Comparison of ENCODE assay signal across 22 cellular contexts in genomic region chr12:1059162-1059561, GRCh38.
DNase-seq lines count a peak whose midpoint lies in the region; ATAC-seq and TF ChIP-seq lines count a peak whose summit lies in the region.
"Had no signal": no experiment of that assay in that cellular context is flagged by ENCODE, and none has a peak within 500 bp of the region (broad histone marks: within the 10 kb centered on the region; RNA-seq: fewer than 3 reads in every experiment).

No MANE protein-coding gene starts in this region.

- H3K4me3 Mint-ChIP-seq in stimulated activated naive CD8-positive, alpha-beta T cell treated with anti-CD3 and anti-CD28 coated beads, Interleukin-15, amount 100 ng/mL, for 72 hours: no peak overlapping the region

- H3K4me3 ChIP-seq in adipocyte (ENCODE audit: low read length) (peak overlapping the region; percentile 58), choroid plexus epithelial cell (ENCODE audit: low read depth, low read length) (no peak overlapping the region), foreskin fibroblast (ENCODE audit: low read depth in 1 of 2, low read length in 2 of 2) (no peak overlapping the region), gastrocnemius medialis (no peak overlapping the region), BE2C (ENCODE audit: low read depth, low read length) (no peak overlapping the region)
- H3K4me3 ChIP-seq: BLaER1 treated with 17β-estradiol and CSF1 and Interleukin-3, amounts not matched to agents 10 nM and 100 nM; GM23248; HAP-1; SJCRH30 had no signal

- peaks cover 26% of the 10 kb centered on the region for H3K4me1 ChIP-seq in adipocyte (ENCODE audit: control insufficient read depth, insufficient read depth, low read length)
- peaks cover 0 to 2% of the 10 kb centered on the region in 2 donors for H3K4me1 ChIP-seq in gastrocnemius medialis
- H3K4me1 ChIP-seq in BE2C: peaks cover 8% of the 10 kb centered on the region
- H3K4me1 ChIP-seq: BLaER1 treated with 17β-estradiol and CSF1 and Interleukin-3, amounts not matched to agents 10 nM and 100 nM; SJCRH30 had no signal

- intact Hi-C loops in gastrocnemius medialis (cut with DNase I; ENCODE audit: low total_unique reads): no loop called here

- TF ChIP-seq CTCF in choroid plexus epithelial cell (conservative IDR thresholded peaks at IDR 0.05; ENCODE audit: low read depth, low read length) (no peak), foreskin fibroblast (IDR thresholded peaks at IDR 0.05; ENCODE audit: low read depth, low read length) (no peak), gastrocnemius medialis (IDR thresholded peaks at IDR 0.05 in 4 of 5, conservative IDR thresholded peaks at IDR 0.05 in 1 of 5) (no peak), BE2C (IDR thresholded peaks at IDR 0.05; ENCODE audit: low read depth, low read length) (no peak)

- H3K9me3 ChIP-seq in adipocyte (ENCODE audit: control insufficient read depth, low read length) (peaks cover 15% of the 10 kb centered on the region), gastrocnemius medialis (peaks cover 0 to 21% (median 0%) of the 10 kb centered on the region in 3 donors), BE2C (peaks cover 4% of the 10 kb centered on the region; the same call in 1 of the 2 replicates)

- H3K27me3 Mint-ChIP-seq in stimulated activated naive CD8-positive, alpha-beta T cell treated with anti-CD3 and anti-CD28 coated beads, Interleukin-15, amount 100 ng/mL, for 72 hours: no peaks in the 10 kb centered on the region
- H3K27me3 Mint-ChIP-seq: CD4-positive, alpha-beta memory T cell had no signal

- in situ Hi-C loops in gastrocnemius medialis (cut with MboI; ENCODE audit: low sequenced_read_pairs in 4 of 4): no loop called here

- ATAC-seq in gastrocnemius medialis (peak; percentile 55 to 87), GM21529 (IDR thresholded peaks at IDR 0.05; ENCODE audit: unreplicated experiment) (no peak)
- ATAC-seq in stimulated activated naive CD8-positive, alpha-beta T cell treated with anti-CD3 and anti-CD28 coated beads, Interleukin-15, amount 100 ng/mL, for 72 hours: no peak
- ATAC-seq: Panc1 had no signal

- TF ChIP-seq POLR2A in gastrocnemius medialis (IDR thresholded peaks at IDR 0.05): no peak

- H3K4me1 Mint-ChIP-seq in stimulated activated naive CD8-positive, alpha-beta T cell treated with anti-CD3 and anti-CD28 coated beads, Interleukin-15, amount 100 ng/mL, for 72 hours: peaks cover 6% of the 10 kb centered on the region

- H3K9ac ChIP-seq in adipocyte (ENCODE audit: low read length): peak overlapping the region; percentile 57
- H3K9ac ChIP-seq: BLaER1 treated with 17β-estradiol and CSF1 and Interleukin-3, amounts not matched to agents 10 nM and 100 nM; GM23248 had no signal

- peak overlapping the region in 1 of 4 donors; percentile 55 for H3K27ac ChIP-seq in gastrocnemius medialis
- H3K27ac ChIP-seq: BLaER1 treated with 17β-estradiol and CSF1 and Interleukin-3, amounts not matched to agents 10 nM and 100 nM; GM23248; SJCRH30 had no signal

- no peak overlapping the region for H3K27ac Mint-ChIP-seq in stimulated activated naive CD8-positive, alpha-beta T cell treated with anti-CD3 and anti-CD28 coated beads, Interleukin-15, amount 100 ng/mL, for 72 hours
- H3K27ac Mint-ChIP-seq: CD4-positive, alpha-beta memory T cell had no signal

- DNase-seq in adipocyte (ENCODE audit: low read depth): peak; percentile 43
- DNase-seq in choroid plexus epithelial cell (ENCODE audit: low read depth): peak; percentile 55
- peak; percentile 9 to 21 for DNase-seq in foreskin fibroblast
- DNase-seq in gastrocnemius medialis: no peak
- no peak for DNase-seq in BE2C
- no peak for DNase-seq in stimulated activated naive CD8-positive, alpha-beta T cell treated with anti-CD3 and anti-CD28 coated beads, Interleukin-15, amount 100 ng/mL, for 72 hours
- no peak for DNase-seq in central memory CD4-positive, alpha-beta T cell
- DNase-seq: CD4-positive, alpha-beta memory T cell; GM23248; KG1; NCI-H1105; NCI-H146; NCI-H2029; NCI-H226; NCI-H524; NCI-H774; NK-92 treated with Interleukin-12 subunit alpha and Interleukin-12 subunit beta, amount 100 ng/mL, for 24 hours; SJCRH30 had no signal

- H3K27me3 ChIP-seq in adipocyte (replicated peaks; ENCODE audit: control insufficient read depth, insufficient read depth, low read length) (no peaks in the 10 kb centered on the region), gastrocnemius medialis (no peaks in the 10 kb centered on the region), BE2C (no peaks in the 10 kb centered on the region)
- H3K27me3 ChIP-seq: BLaER1 treated with 17β-estradiol and CSF1 and Interleukin-3, amounts not matched to agents 10 nM and 100 nM; SJCRH30 had no signal

- H3K9me3 Mint-ChIP-seq in stimulated activated naive CD8-positive, alpha-beta T cell treated with anti-CD3 and anti-CD28 coated beads, Interleukin-15, amount 100 ng/mL, for 72 hours: peaks cover 34 to 35% of the 10 kb centered on the region in 2 donors

- no peaks in the 10 kb centered on the region for H3K36me3 ChIP-seq in adipocyte (ENCODE audit: control insufficient read depth, insufficient read depth, low read length, severe bottlenecking)
- H3K36me3 ChIP-seq in gastrocnemius medialis: peaks cover 0 to under 1% of the 10 kb centered on the region in 2 donors
- H3K36me3 ChIP-seq in BE2C: no peaks in the 10 kb centered on the region
- H3K36me3 ChIP-seq: HAP-1, SJCRH30 had no signal

Comparison
In these comparisons a context has a peak if more than half of its experiments do, and no peak if none do; other contexts are left out.
1. DNase-seq: peak in adipocyte (single experiment), choroid plexus epithelial cell (single experiment) and foreskin fibroblast (2 of 2); none in gastrocnemius medialis (0 of 2), BE2C (single experiment), stimulated activated naive CD8-positive, alpha-beta T cell treated with anti-CD3 and anti-CD28 coated beads, Interleukin-15, amount 100 ng/mL, for 72 hours (0 of 2) and central memory CD4-positive, alpha-beta T cell (single experiment).
2. ATAC-seq: peak in gastrocnemius medialis (2 of 2); none in GM21529 (single experiment) and stimulated activated naive CD8-positive, alpha-beta T cell treated with anti-CD3 and anti-CD28 coated beads, Interleukin-15, amount 100 ng/mL, for 72 hours (single experiment).